In genomic region chr12:14972816-14973215, GRCh38 we compare ENCODE assay signal across 24 cellular contexts. TPM values are rescaled to one million over a fixed set of nuclear protein-coding genes. Genes with fewer than 3 reads are reported as not detected.
DNase-seq lines count a peak whose midpoint lies in the region; ATAC-seq, FAIRE-seq and TF ChIP-seq lines count a peak whose summit lies in the region.
"Had no signal": no experiment of that assay in that cellular context is flagged by ENCODE, and none has a peak within 500 bp of the region (broad histone marks: within the 10 kb centered on the region; RNA-seq: fewer than 3 reads in every experiment).

Gene PDE6H, plus strand, starts transcription at chr12:14973042. Its CDS starts 4,971 bp downstream, at chr12:14978013.

- H3K27me3 ChIP-seq in HL-60 (ENCODE audit: insufficient read depth, poor library complexity, severe bottlenecking) = no peaks in the 10 kb centered on the region
- H3K27me3 ChIP-seq in naive thymus-derived CD4-positive, alpha-beta T cell (ENCODE audit: control insufficient read depth in 2 of 2, insufficient read depth in 2 of 2, low read length in 2 of 2) = no peaks in the 10 kb centered on the region
- H3K27me3 ChIP-seq in thymus (ENCODE audit: control insufficient read depth, insufficient read depth) = no peaks in the 10 kb centered on the region
- H3K27me3 ChIP-seq in pancreas = no peaks in the 10 kb centered on the region

- POLR2A ChIA-PET in naive thymus-derived CD4-positive, alpha-beta T cell (lab: Charles Lee) = interaction anchor here (0.9 to 3.9 kb wide), 5 partner anchors 8 to 22 kb away, joined by 3 to 22 read pairs (median 5); partner anchors contain the start of gene ARHGDIB

- FAIRE-seq in pancreas (lab: Jason Lieb, UNC) = no peak
- FAIRE-seq: GM18507 had no signal

- no peaks in the 10 kb centered on the region for H3K36me3 ChIP-seq in naive thymus-derived CD4-positive, alpha-beta T cell (ENCODE audit: control insufficient read depth in 2 of 3, insufficient read depth in 3 of 3, low read length in 3 of 3)
- H3K36me3 ChIP-seq in thymus (ENCODE audit: control insufficient read depth, insufficient read depth) (no peaks in the 10 kb centered on the region), pancreas (no peaks in the 10 kb centered on the region)

- H3K4me3 ChIP-seq in HL-60 (replicated peaks; ENCODE audit: insufficient read depth, low read length) (no peak within 1 kb of the TSS), thymus (ENCODE audit: low read length) (no peak within 1 kb of the TSS), pancreas (no peak within 1 kb of the TSS)
- no peak within 1 kb of the TSS for H3K4me3 ChIP-seq in naive thymus-derived CD4-positive, alpha-beta T cell (ENCODE audit: low read length)
- H3K4me3 ChIP-seq: GM23248 had no signal

- H3K4me1 Mint-ChIP-seq in naive thymus-derived CD4-positive, alpha-beta T cell = peaks cover 17 to 61% (median 57%) of the 10 kb centered on the region in 7 donors
- H3K4me1 Mint-ChIP-seq: H9 had no signal

- WGBS in thymus = 69% methylated on average over 2 of the region's 2 CpGs
- WGBS in pancreas, 2 donors = 78 to 93% methylated on average over 2 of the region's 2 CpGs

- H3K9me3 Mint-ChIP-seq in naive thymus-derived CD4-positive, alpha-beta T cell = peaks cover 0 to 6% (median 0%) of the 10 kb centered on the region in 11 donors
- H3K9me3 Mint-ChIP-seq: CD8-positive, alpha-beta memory T cell; H9 had no signal

- no peak for ATAC-seq in naive thymus-derived CD4-positive, alpha-beta T cell
- no peak for ATAC-seq in pancreas
- ATAC-seq: Panc1 had no signal

- no peaks in the 10 kb centered on the region for H3K27me3 Mint-ChIP-seq in naive thymus-derived CD4-positive, alpha-beta T cell

- H3K27ac ChIP-seq in HL-60 (replicated peaks) = peak within 1 kb of the TSS; percentile 11; the same call in 1 of the 2 replicates
- H3K27ac ChIP-seq in naive thymus-derived CD4-positive, alpha-beta T cell (ENCODE audit: low read depth, low read length) = no peak within 1 kb of the TSS
- peak within 1 kb of the TSS; percentile 5 for H3K27ac ChIP-seq in thymus (ENCODE audit: low read depth)
- H3K27ac ChIP-seq in pancreas = no peak within 1 kb of the TSS
- H3K27ac ChIP-seq: GM23248 had no signal

- H3K4me3 Mint-ChIP-seq in naive thymus-derived CD4-positive, alpha-beta T cell = no peak within 1 kb of the TSS
- H3K4me3 Mint-ChIP-seq: CD8-positive, alpha-beta memory T cell; H9 had no signal

- no peaks in the 10 kb centered on the region for H3K9me3 ChIP-seq in naive thymus-derived CD4-positive, alpha-beta T cell (ENCODE audit: control insufficient read depth in 2 of 3, low read length in 3 of 3)
- H3K9me3 ChIP-seq in thymus (ENCODE audit: control insufficient read depth) (no peaks in the 10 kb centered on the region), pancreas (no peaks in the 10 kb centered on the region)

- H3K27ac Mint-ChIP-seq in naive thymus-derived CD4-positive, alpha-beta T cell = peak within 1 kb of the TSS in 6 of 9 donors; percentile 25 to 86 (median 60)
- H3K27ac Mint-ChIP-seq: H9 had no signal

- TF ChIP-seq CTCF in HL-60 (IDR thresholded peaks at IDR 0.05; ENCODE audit: insufficient read depth, low read length) (no peak), pancreas (IDR thresholded peaks at IDR 0.05) (no peak)

- peaks cover 0 to 6% (median 0%) of the 10 kb centered on the region in 5 donors for H3K36me3 Mint-ChIP-seq in naive thymus-derived CD4-positive, alpha-beta T cell
- H3K36me3 Mint-ChIP-seq: CD8-positive, alpha-beta memory T cell had no signal

- intact Hi-C loops in naive thymus-derived CD4-positive, alpha-beta T cell (cut with micrococcal nuclease) = loop anchor here in 1 of 2 donors (1.0 kb wide), 1 partner anchor 10 kb away; no protein-coding TSS in a partner anchor
- intact Hi-C loops in pancreas (cut with DNase I) = no loop called here

- CTCF ChIA-PET in naive thymus-derived CD4-positive, alpha-beta T cell (lab: Charles Lee) = no interaction called here

- H3K4me1 ChIP-seq in naive thymus-derived CD4-positive, alpha-beta T cell (ENCODE audit: control insufficient read depth in 2 of 2, insufficient read depth in 2 of 2, low read length in 2 of 2) = peaks cover 0 to 14% of the 10 kb centered on the region in 2 donors
- H3K4me1 ChIP-seq in thymus (ENCODE audit: control insufficient read depth, insufficient read depth, low read length) = no peaks in the 10 kb centered on the region
- H3K4me1 ChIP-seq in pancreas = no peaks in the 10 kb centered on the region

- DNase-seq in HL-60 (ENCODE audit: low read depth in 1 of 2, low spot score in 1 of 2) (no peak), NCI-H82 treated with DMSO at 0.1 percent for 48 hours (lab: John Stamatoyannopoulos, UW; ENCODE audit: unreplicated experiment) (peak; percentile 75), pancreas (no peak), DMS53 treated with DMSO at 0.1 percent for 48 hours (lab: John Stamatoyannopoulos, UW; ENCODE audit: unreplicated experiment) (no peak)
- DNase-seq in naive thymus-derived CD4-positive, alpha-beta T cell = no peak
- no peak for DNase-seq in central memory CD4-positive, alpha-beta T cell
- DNase-seq: C1 segment of cervical spinal cord; Calu3; CD8-positive, alpha-beta memory T cell; GM23248; H9; KBM-7; MM.1S; NCI-H2029; NCI-H446 treated with DMSO at 0.1 percent for 48 hours; NCI-H526; SHP77 treated with DMSO at 0.1 percent for 48 hours had no signal

RNA-seq across cellular contexts. Expression of gene PDE6H, which starts in this region (rescaled TPM):
- 1 to 10 TPM in 1 of 5 experiments, not detected in 4; 2.7 TPM for total RNA-seq in naive thymus-derived CD4-positive, alpha-beta T cell
- not detected for polyA plus RNA-seq in naive thymus-derived CD4-positive, alpha-beta T cell
- polyA plus RNA-seq in thymus = not detected
- not detected for total RNA-seq in pancreas
- not detected for polyA plus RNA-seq in pancreas
- total RNA-seq: A673; Calu3; CD8-positive, alpha-beta memory T cell; Daoy; G401; GM23248; H9; OCI-LY7 had no signal
- polyA plus RNA-seq: CD8-positive, alpha-beta memory T cell; GM23248 had no signal

Comparison
In these comparisons a context has a peak if more than half of its experiments do, and no peak if none do; other contexts are left out.
1. H3K27ac ChIP-seq: peak in HL-60 (single experiment) and thymus (single experiment); none in naive thymus-derived CD4-positive, alpha-beta T cell (single experiment) and pancreas (0 of 4).